1 cellular context compared by ENCODE assay signal in the genomic region with DNA sequence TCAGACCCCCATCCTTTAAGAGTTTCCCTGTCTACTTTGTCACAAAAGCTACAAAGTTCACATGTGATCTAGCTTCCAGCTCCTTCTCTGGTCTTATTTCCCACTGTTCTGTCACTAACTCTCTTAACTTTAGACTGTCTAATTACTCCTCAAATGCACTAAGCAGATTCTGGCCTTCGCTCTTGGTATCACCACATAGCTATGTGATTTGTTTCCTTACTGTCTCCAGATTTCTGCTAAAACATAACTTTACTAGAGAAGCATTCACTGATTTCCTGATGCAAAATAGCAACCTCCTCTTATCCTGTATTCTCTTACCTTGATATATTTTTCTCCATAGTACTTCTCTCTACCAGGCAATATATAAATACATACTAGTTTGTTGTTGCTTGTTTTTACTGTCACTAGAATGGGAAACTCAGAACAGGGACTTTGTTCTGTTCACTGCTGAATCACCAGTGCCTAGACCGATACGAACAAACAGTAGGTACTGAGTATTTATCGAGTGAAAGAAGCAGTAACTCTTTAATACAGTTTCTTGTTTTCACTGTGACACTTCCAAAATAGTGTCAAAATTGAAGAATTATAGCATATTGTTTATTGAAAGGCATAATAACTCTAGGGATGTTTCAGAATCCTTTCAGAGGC.
A peak's percentile ranks its signal among the peaks of the same experiment; 100 is the strongest.
TF ChIP-seq lines count a peak whose summit lies in the region.

No MANE protein-coding gene starts in this region.

TF ChIP-seq in SK-N-SH, 30 proteins besides CTCF, POLR2A, EP300 and RAD21 (continued from another document):
- TF ChIP-seq, protein P1, sequence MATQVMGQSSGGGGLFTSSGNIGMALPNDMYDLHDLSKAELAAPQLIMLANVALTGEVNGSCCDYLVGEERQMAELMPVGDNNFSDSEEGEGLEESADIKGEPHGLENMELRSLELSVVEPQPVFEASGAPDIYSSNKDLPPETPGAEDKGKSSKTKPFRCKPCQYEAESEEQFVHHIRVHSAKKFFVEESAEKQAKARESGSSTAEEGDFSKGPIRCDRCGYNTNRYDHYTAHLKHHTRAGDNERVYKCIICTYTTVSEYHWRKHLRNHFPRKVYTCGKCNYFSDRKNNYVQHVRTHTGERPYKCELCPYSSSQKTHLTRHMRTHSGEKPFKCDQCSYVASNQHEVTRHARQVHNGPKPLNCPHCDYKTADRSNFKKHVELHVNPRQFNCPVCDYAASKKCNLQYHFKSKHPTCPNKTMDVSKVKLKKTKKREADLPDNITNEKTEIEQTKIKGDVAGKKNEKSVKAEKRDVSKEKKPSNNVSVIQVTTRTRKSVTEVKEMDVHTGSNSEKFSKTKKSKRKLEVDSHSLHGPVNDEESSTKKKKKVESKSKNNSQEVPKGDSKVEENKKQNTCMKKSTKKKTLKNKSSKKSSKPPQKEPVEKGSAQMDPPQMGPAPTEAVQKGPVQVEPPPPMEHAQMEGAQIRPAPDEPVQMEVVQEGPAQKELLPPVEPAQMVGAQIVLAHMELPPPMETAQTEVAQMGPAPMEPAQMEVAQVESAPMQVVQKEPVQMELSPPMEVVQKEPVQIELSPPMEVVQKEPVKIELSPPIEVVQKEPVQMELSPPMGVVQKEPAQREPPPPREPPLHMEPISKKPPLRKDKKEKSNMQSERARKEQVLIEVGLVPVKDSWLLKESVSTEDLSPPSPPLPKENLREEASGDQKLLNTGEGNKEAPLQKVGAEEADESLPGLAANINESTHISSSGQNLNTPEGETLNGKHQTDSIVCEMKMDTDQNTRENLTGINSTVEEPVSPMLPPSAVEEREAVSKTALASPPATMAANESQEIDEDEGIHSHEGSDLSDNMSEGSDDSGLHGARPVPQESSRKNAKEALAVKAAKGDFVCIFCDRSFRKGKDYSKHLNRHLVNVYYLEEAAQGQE (IDR thresholded peaks at IDR 0.05; ENCODE audit: low read depth, low read length), result no peak
- TF ChIP-seq, protein P2, sequence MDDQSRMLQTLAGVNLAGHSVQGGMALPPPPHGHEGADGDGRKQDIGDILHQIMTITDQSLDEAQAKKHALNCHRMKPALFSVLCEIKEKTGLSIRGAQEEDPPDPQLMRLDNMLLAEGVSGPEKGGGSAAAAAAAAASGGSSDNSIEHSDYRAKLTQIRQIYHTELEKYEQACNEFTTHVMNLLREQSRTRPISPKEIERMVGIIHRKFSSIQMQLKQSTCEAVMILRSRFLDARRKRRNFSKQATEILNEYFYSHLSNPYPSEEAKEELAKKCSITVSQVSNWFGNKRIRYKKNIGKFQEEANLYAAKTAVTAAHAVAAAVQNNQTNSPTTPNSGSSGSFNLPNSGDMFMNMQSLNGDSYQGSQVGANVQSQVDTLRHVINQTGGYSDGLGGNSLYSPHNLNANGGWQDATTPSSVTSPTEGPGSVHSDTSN (IDR thresholded peaks at IDR 0.05), result peak; percentile 78
- TF ChIP-seq RXRA (IDR thresholded peaks at IDR 0.05; ENCODE audit: borderline replicate concordance, low read depth) (no peak), ELF1 (IDR thresholded peaks at IDR 0.05) (no peak), FOXM1 (IDR thresholded peaks at IDR 0.05; ENCODE audit: low read depth) (no peak), GABPA (IDR thresholded peaks at IDR 0.05; ENCODE audit: low read depth) (no peak), FOSL2 (IDR thresholded peaks at IDR 0.05; ENCODE audit: borderline replicate concordance, low read depth) (peak; percentile 75; the same call in 1 of the 2 replicates), SIN3A (IDR thresholded peaks at IDR 0.05; ENCODE audit: borderline replicate concordance, low read depth, low read length) (no peak), YY1 (IDR thresholded peaks at IDR 0.05; ENCODE audit: low read depth) (no peak), POLR2AphosphoS5 (IDR thresholded peaks at IDR 0.05; ENCODE audit: low read depth, low read length) (peak; percentile 51; the same call in 1 of the 2 replicates), TAF1 (IDR thresholded peaks at IDR 0.05; ENCODE audit: borderline replicate concordance, low read depth, low read length) (no peak), EZH2phosphoT487 (IDR thresholded peaks at IDR 0.05; ENCODE audit: borderline replicate concordance, low read depth) (no peak), TCF12 (IDR thresholded peaks at IDR 0.05) (peak; percentile 79), IRF3 (IDR thresholded peaks at IDR 0.05; ENCODE audit: low read depth, low read length) (no peak)
- TF ChIP-seq, protein P3, sequence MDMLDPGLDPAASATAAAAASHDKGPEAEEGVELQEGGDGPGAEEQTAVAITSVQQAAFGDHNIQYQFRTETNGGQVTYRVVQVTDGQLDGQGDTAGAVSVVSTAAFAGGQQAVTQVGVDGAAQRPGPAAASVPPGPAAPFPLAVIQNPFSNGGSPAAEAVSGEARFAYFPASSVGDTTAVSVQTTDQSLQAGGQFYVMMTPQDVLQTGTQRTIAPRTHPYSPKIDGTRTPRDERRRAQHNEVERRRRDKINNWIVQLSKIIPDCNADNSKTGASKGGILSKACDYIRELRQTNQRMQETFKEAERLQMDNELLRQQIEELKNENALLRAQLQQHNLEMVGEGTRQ (IDR thresholded peaks at IDR 0.05; ENCODE audit: borderline replicate concordance, low read depth, low read length), result no peak
- TF ChIP-seq, protein P4, sequence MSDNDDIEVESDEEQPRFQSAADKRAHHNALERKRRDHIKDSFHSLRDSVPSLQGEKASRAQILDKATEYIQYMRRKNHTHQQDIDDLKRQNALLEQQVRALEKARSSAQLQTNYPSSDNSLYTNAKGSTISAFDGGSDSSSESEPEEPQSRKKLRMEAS (IDR thresholded peaks at IDR 0.05; ENCODE audit: low read depth), result no peak
- TF ChIP-seq, protein P5, sequence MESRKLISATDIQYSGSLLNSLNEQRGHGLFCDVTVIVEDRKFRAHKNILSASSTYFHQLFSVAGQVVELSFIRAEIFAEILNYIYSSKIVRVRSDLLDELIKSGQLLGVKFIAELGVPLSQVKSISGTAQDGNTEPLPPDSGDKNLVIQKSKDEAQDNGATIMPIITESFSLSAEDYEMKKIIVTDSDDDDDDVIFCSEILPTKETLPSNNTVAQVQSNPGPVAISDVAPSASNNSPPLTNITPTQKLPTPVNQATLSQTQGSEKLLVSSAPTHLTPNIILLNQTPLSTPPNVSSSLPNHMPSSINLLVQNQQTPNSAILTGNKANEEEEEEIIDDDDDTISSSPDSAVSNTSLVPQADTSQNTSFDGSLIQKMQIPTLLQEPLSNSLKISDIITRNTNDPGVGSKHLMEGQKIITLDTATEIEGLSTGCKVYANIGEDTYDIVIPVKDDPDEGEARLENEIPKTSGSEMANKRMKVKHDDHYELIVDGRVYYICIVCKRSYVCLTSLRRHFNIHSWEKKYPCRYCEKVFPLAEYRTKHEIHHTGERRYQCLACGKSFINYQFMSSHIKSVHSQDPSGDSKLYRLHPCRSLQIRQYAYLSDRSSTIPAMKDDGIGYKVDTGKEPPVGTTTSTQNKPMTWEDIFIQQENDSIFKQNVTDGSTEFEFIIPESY (IDR thresholded peaks at IDR 0.05; ENCODE audit: borderline replicate concordance, low read depth), result no peak
- TF ChIP-seq, protein P6, sequence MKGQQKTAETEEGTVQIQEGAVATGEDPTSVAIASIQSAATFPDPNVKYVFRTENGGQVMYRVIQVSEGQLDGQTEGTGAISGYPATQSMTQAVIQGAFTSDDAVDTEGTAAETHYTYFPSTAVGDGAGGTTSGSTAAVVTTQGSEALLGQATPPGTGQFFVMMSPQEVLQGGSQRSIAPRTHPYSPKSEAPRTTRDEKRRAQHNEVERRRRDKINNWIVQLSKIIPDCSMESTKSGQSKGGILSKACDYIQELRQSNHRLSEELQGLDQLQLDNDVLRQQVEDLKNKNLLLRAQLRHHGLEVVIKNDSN (IDR thresholded peaks at IDR 0.05; ENCODE audit: borderline replicate concordance, low read depth), result no peak
